ENCODE assay signal across 14 cellular contexts in genomic region chr6:86502522-86502921, GRCh38.
DNase-seq lines count a peak whose midpoint lies in the region; ATAC-seq and TF ChIP-seq lines count a peak whose summit lies in the region.
"Had no signal": no experiment of that assay in that cellular context is flagged by ENCODE, and none has a peak within 500 bp of the region (broad histone marks: within the 10 kb centered on the region; RNA-seq: fewer than 3 reads in every experiment).

No MANE protein-coding gene starts in this region.

- H3K79me2 ChIP-seq in hepatocyte (no peaks in the 10 kb centered on the region), mesendoderm (ENCODE audit: control insufficient read depth, insufficient read depth, low read length) (no peaks in the 10 kb centered on the region)

- no peak for ATAC-seq in HG03039 (IDR thresholded peaks at IDR 0.05; ENCODE audit: unreplicated experiment)
- ATAC-seq in stimulated activated naive CD8-positive, alpha-beta T cell treated with anti-CD3 and anti-CD28 coated beads, Interleukin-15, Interleukin-2, amounts not matched to agents 100 U/mL and 50 U/mL, for 24 hours = no peak
- ATAC-seq: GM23338 had no signal

- H3K36me3 ChIP-seq in hepatocyte (replicated peaks; ENCODE audit: insufficient read depth, low read depth) = no peaks in the 10 kb centered on the region
- no peaks in the 10 kb centered on the region for H3K36me3 ChIP-seq in mesendoderm (ENCODE audit: control insufficient read depth, insufficient read depth, low read length)
- H3K36me3 ChIP-seq: BE2C had no signal

- no peaks in the 10 kb centered on the region for H3K79me1 ChIP-seq in mesendoderm (ENCODE audit: low read length)

- H2AFZ ChIP-seq in hepatocyte = no peak overlapping the region
- H2AFZ ChIP-seq: GM23338 had no signal

- H3K4me3 ChIP-seq in hepatocyte = no peak overlapping the region
- no peak overlapping the region for H3K4me3 ChIP-seq in mesendoderm (ENCODE audit: low read length)
- H3K4me3 ChIP-seq: GM23338 had no signal

- H3K4me2 ChIP-seq in hepatocyte = no peak overlapping the region
- H3K4me2 ChIP-seq in mesendoderm (ENCODE audit: low read length) = no peak overlapping the region
- H3K4me2 ChIP-seq: GM23338 had no signal

- peak overlapping the region; percentile 53 for H3K27ac Mint-ChIP-seq in type B pancreatic cell
- H3K27ac Mint-ChIP-seq: CD4-positive, CD25-positive, alpha-beta regulatory T cell; CD8-positive, alpha-beta memory T cell; GM23338 had no signal

- no peaks in the 10 kb centered on the region for H3K36me3 Mint-ChIP-seq in type B pancreatic cell
- H3K36me3 Mint-ChIP-seq: CD4-positive, CD25-positive, alpha-beta regulatory T cell; CD8-positive, alpha-beta memory T cell had no signal

- H3K27me3 Mint-ChIP-seq in type B pancreatic cell = no peaks in the 10 kb centered on the region
- H3K27me3 Mint-ChIP-seq: CD4-positive, CD25-positive, alpha-beta regulatory T cell; CD8-positive, alpha-beta memory T cell had no signal

- no peak overlapping the region for H3K18ac ChIP-seq in mesendoderm (ENCODE audit: low read length)

- H4K5ac ChIP-seq in mesendoderm (ENCODE audit: low read length) = no peak overlapping the region

- no peak overlapping the region for H3K4ac ChIP-seq in mesendoderm (ENCODE audit: low read depth, low read length)

- H2AK5ac ChIP-seq in mesendoderm (ENCODE audit: low read length) = no peak overlapping the region

- no peaks in the 10 kb centered on the region for H3K9me3 ChIP-seq in hepatocyte (ENCODE audit: low read depth)

- no peak overlapping the region for H3K9ac ChIP-seq in mesendoderm (ENCODE audit: low read length)

- H2BK120ac ChIP-seq in mesendoderm (ENCODE audit: low read depth, low read length) = no peak overlapping the region

- H3K4me1 ChIP-seq in hepatocyte (ENCODE audit: insufficient read depth) (peaks cover 9% of the 10 kb centered on the region), mesendoderm (ENCODE audit: control insufficient read depth, low read depth, low read length) (no peaks in the 10 kb centered on the region)

- H3K4me1 Mint-ChIP-seq in type B pancreatic cell (ENCODE audit: unreplicated experiment) = no peaks in the 10 kb centered on the region
- H3K4me1 Mint-ChIP-seq: CD4-positive, CD25-positive, alpha-beta regulatory T cell; CD8-positive, alpha-beta memory T cell; GM23338 had no signal

- no peaks in the 10 kb centered on the region for H3K9me2 ChIP-seq in hepatocyte (replicated peaks; ENCODE audit: insufficient read depth)

- H3K4me3 Mint-ChIP-seq in type B pancreatic cell = no peak overlapping the region
- H3K4me3 Mint-ChIP-seq: CD4-positive, CD25-positive, alpha-beta regulatory T cell; CD8-positive, alpha-beta memory T cell; GM23338 had no signal

- peaks cover 11% of the 10 kb centered on the region for H3K9me3 Mint-ChIP-seq in type B pancreatic cell

- H2BK15ac ChIP-seq in mesendoderm (replicated peaks; ENCODE audit: low read depth) = no peak overlapping the region

- no peak overlapping the region for H3K56ac ChIP-seq in mesendoderm (ENCODE audit: low read length)

- TF ChIP-seq CTCF in hepatocyte (IDR thresholded peaks at IDR 0.05; ENCODE audit: poor library complexity) = no peak
- no peak for TF ChIP-seq CTCF in type B pancreatic cell (conservative IDR thresholded peaks at IDR 0.05)

- H3K27ac ChIP-seq in hepatocyte (peak overlapping the region; percentile 41), mesendoderm (ENCODE audit: low read depth, low read length) (peak overlapping the region; percentile 72)

- H3K23ac ChIP-seq in mesendoderm (ENCODE audit: low read length) = no peak overlapping the region

- WGBS in hepatocyte (ENCODE audit: low lambda C conversion rate, missing lambda C conversion rate) = 39% methylated on average over 3 of the region's 3 CpGs
- no CpG with 5 or more reads among the region's 3 CpGs for WGBS in mesendoderm (ENCODE audit: extremely low coverage, insufficient coverage, low lambda C conversion rate)

- DNase-seq in hepatocyte (ENCODE audit: low spot score) = peak; percentile 56
- DNase-seq in mesendoderm = peak; percentile 64
- no peak for DNase-seq in type B pancreatic cell (ENCODE audit: extremely low spot score, unreplicated experiment)
- DNase-seq in NCI-H2227 treated with DMSO at 0.1 percent for 48 hours (lab: John Stamatoyannopoulos, UW) = no peak
- no peak for DNase-seq in stimulated activated naive CD8-positive, alpha-beta T cell treated with anti-CD3 and anti-CD28 coated beads, Interleukin-15, Interleukin-2, amounts not matched to agents 100 U/mL and 50 U/mL, for 24 hours
- DNase-seq: ACHN; BE2C; C1 segment of cervical spinal cord; CD4-positive, CD25-positive, alpha-beta regulatory T cell; CD8-positive, alpha-beta memory T cell; COR-L47; HCEC 1CT had no signal

- no peaks in the 10 kb centered on the region for H3K27me3 ChIP-seq in hepatocyte
- H3K27me3 ChIP-seq in mesendoderm (ENCODE audit: insufficient read depth, low read length, poor library complexity) = no peaks in the 10 kb centered on the region
- H3K27me3 ChIP-seq: BE2C had no signal

- H4K8ac ChIP-seq in mesendoderm (ENCODE audit: low read depth, low read length) = no peak overlapping the region

- no peaks in the 10 kb centered on the region for H4K20me1 ChIP-seq in hepatocyte (ENCODE audit: insufficient read depth, poor library complexity, severe bottlenecking)

- H2BK5ac ChIP-seq in mesendoderm (ENCODE audit: low read length) = no peak overlapping the region

Comparison
In these comparisons a context has a peak if more than half of its experiments do, and no peak if none do; other contexts are left out.
1. DNase-seq: peak in hepatocyte (single experiment) and mesendoderm (single experiment); none in type B pancreatic cell (single experiment), NCI-H2227 treated with DMSO at 0.1 percent for 48 hours (single experiment) and stimulated activated naive CD8-positive, alpha-beta T cell treated with anti-CD3 and anti-CD28 coated beads, Interleukin-15, Interleukin-2, amounts not matched to agents 100 U/mL and 50 U/mL, for 24 hours (single experiment).